Comparison of ENCODE assay signal across 21 cellular contexts in the genomic region with DNA sequence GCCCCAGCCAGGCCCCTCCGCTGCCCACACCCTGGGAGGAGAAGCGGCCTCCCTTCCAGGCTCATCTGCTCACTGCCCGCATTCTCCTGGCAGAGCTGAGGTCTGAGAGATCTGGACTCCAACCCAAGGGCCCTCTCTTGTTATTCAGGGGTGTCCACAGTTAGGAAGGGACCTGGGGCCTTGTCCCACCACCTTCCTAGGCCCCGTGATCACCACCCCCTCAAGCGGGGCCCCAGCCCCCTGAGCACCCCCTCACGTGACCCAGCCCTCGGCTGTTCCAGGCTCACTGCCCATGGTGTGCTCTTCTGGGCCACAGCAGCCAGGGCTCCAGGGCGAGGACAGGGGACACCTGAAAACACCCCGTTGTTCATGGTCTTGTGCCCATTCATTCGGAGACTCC. TPM values are rescaled to one million over a fixed set of nuclear protein-coding genes. Genes with fewer than 3 reads are reported as not detected.
DNase-seq lines count a peak whose midpoint lies in the region; ATAC-seq, FAIRE-seq and TF ChIP-seq lines count a peak whose summit lies in the region.
"Had no signal": no experiment of that assay in that cellular context is flagged by ENCODE, and none has a peak within 500 bp of the region (broad histone marks: within the 10 kb centered on the region; RNA-seq: fewer than 3 reads in every experiment).

No MANE protein-coding gene starts in this region.

- no peaks in the 10 kb centered on the region for H3K9me3 Mint-ChIP-seq in stimulated activated naive CD8-positive, alpha-beta T cell treated with anti-CD3 and anti-CD28 coated beads, Interleukin-15, amount 100 ng/mL, for 72 hours
- no peaks in the 10 kb centered on the region for H3K9me3 Mint-ChIP-seq in natural killer cell
- H3K9me3 Mint-ChIP-seq in naive thymus-derived CD4-positive, alpha-beta T cell, result no peaks in the 10 kb centered on the region
- H3K9me3 Mint-ChIP-seq: activated naive CD4-positive, alpha-beta T cell treated with anti-CD3 and anti-CD28 coated beads for 36 hours; GM23338; IgD-negative memory B cell; nephron progenitor cell; stimulated activated naive CD8-positive, alpha-beta T cell treated with anti-CD3 and anti-CD28 coated beads, Interleukin-15, Interleukin-2, amounts not matched to agents 100 ng/mL and 50 ng/mL, for 24 hours had no signal

- peak overlapping the region; percentile 55 to 87 for H3K27ac ChIP-seq in coronary artery
- no peak overlapping the region for H3K27ac ChIP-seq in naive thymus-derived CD4-positive, alpha-beta T cell (ENCODE audit: low read depth, low read length)
- H3K27ac ChIP-seq: psoas muscle had no signal

- no peaks in the 10 kb centered on the region for H3K36me3 ChIP-seq in naive thymus-derived CD4-positive, alpha-beta T cell (ENCODE audit: control insufficient read depth in 2 of 3, insufficient read depth in 3 of 3, low read length in 3 of 3)

- intact Hi-C loops in sciatic nerve (cut with DNase I) (no loop called here), natural killer cell (cut with micrococcal nuclease) (no loop called here)
- intact Hi-C loops in naive thymus-derived CD4-positive, alpha-beta T cell (cut with micrococcal nuclease), result loop anchor here (5.0 to 10.0 kb wide), 2 partner anchors 48 to 685 kb away; partner anchors contain the start of genes FBXW11 (in 1 of the 2) and NEURL1B (in 1 of the 2)

- no peaks in the 10 kb centered on the region for H3K9me3 ChIP-seq in naive thymus-derived CD4-positive, alpha-beta T cell (ENCODE audit: control insufficient read depth in 2 of 3, low read length in 3 of 3)
- H3K9me3 ChIP-seq: psoas muscle had no signal

- peaks cover 0 to 14% of the 10 kb centered on the region in 2 donors for H3K4me1 ChIP-seq in naive thymus-derived CD4-positive, alpha-beta T cell (ENCODE audit: control insufficient read depth in 2 of 2, insufficient read depth in 2 of 2, low read length in 2 of 2)

- no peak for DNase-seq in stimulated activated naive CD8-positive, alpha-beta T cell treated with anti-CD3 and anti-CD28 coated beads, Interleukin-15, amount 100 ng/mL, for 72 hours
- no peak for DNase-seq in stimulated activated naive CD8-positive, alpha-beta T cell treated with anti-CD3 and anti-CD28 coated beads, Interleukin-15, Interleukin-2, amounts not matched to agents 100 U/mL and 50 U/mL, for 24 hours
- DNase-seq in coronary artery (ENCODE audit: low spot score) (no peak), sciatic nerve (ENCODE audit: low spot score) (no peak), AG08395 (ENCODE audit: low spot score) (no peak), natural killer cell (no peak), RCC 7860 (ENCODE audit: low spot score) (no peak)
- no peak for DNase-seq in naive thymus-derived CD4-positive, alpha-beta T cell
- DNase-seq: activated CD4-positive, alpha-beta T cell treated with anti-CD3 and anti-CD28 coated beads for 4 hours; Calu3; NCI-H2107; NCI-H526; nephron progenitor cell; psoas muscle had no signal

- no peak overlapping the region for H3K4me3 Mint-ChIP-seq in stimulated activated naive CD8-positive, alpha-beta T cell treated with anti-CD3 and anti-CD28 coated beads, Interleukin-15, amount 100 ng/mL, for 72 hours
- no peak overlapping the region for H3K4me3 Mint-ChIP-seq in natural killer cell
- H3K4me3 Mint-ChIP-seq in naive thymus-derived CD4-positive, alpha-beta T cell, result no peak overlapping the region
- H3K4me3 Mint-ChIP-seq: activated naive CD4-positive, alpha-beta T cell treated with anti-CD3 and anti-CD28 coated beads for 36 hours; GM23338; IgD-negative memory B cell; nephron progenitor cell; stimulated activated naive CD8-positive, alpha-beta T cell treated with anti-CD3 and anti-CD28 coated beads, Interleukin-15, Interleukin-2, amounts not matched to agents 100 ng/mL and 50 ng/mL, for 24 hours had no signal

- POLR2A ChIA-PET in naive thymus-derived CD4-positive, alpha-beta T cell (lab: Charles Lee), result interaction anchor here (1.3 kb wide), 1 partner anchor 296 kb away, joined by 4 read pairs; no protein-coding TSS in a partner anchor

- peak; percentile 32 for ATAC-seq in stimulated activated naive CD8-positive, alpha-beta T cell treated with anti-CD3 and anti-CD28 coated beads, Interleukin-15, amount 100 ng/mL, for 72 hours
- ATAC-seq in stimulated activated naive CD8-positive, alpha-beta T cell treated with anti-CD3 and anti-CD28 coated beads, Interleukin-15, Interleukin-2, amounts not matched to agents 100 U/mL and 50 U/mL, for 24 hours, result no peak
- ATAC-seq in sciatic nerve (peak; percentile 8), natural killer cell (no peak)
- ATAC-seq in naive thymus-derived CD4-positive, alpha-beta T cell, result no peak
- ATAC-seq: GM23338, psoas muscle had no signal

- H3K27me3 ChIP-seq in naive thymus-derived CD4-positive, alpha-beta T cell (ENCODE audit: control insufficient read depth in 2 of 2, insufficient read depth in 2 of 2, low read length in 2 of 2), result no peaks in the 10 kb centered on the region

- CTCF ChIA-PET in naive thymus-derived CD4-positive, alpha-beta T cell (lab: Charles Lee), result interaction anchor here (0.6 kb wide), 1 partner anchor 21 kb away, joined by 3 read pairs; no protein-coding TSS in a partner anchor

- H3K4me1 Mint-ChIP-seq in stimulated activated naive CD8-positive, alpha-beta T cell treated with anti-CD3 and anti-CD28 coated beads, Interleukin-15, amount 100 ng/mL, for 72 hours, result peaks cover 25% of the 10 kb centered on the region
- peaks cover 0 to 5% of the 10 kb centered on the region in 2 donors for H3K4me1 Mint-ChIP-seq in natural killer cell
- H3K4me1 Mint-ChIP-seq in naive thymus-derived CD4-positive, alpha-beta T cell, result peaks cover 9 to 16% (median 15%) of the 10 kb centered on the region in 7 donors

- no peak overlapping the region for H3K27ac Mint-ChIP-seq in stimulated activated naive CD8-positive, alpha-beta T cell treated with anti-CD3 and anti-CD28 coated beads, Interleukin-15, amount 100 ng/mL, for 72 hours
- H3K27ac Mint-ChIP-seq in natural killer cell, result no peak overlapping the region
- H3K27ac Mint-ChIP-seq in naive thymus-derived CD4-positive, alpha-beta T cell, result peak overlapping the region in 1 of 9 donors; percentile 18
- H3K27ac Mint-ChIP-seq: activated naive CD4-positive, alpha-beta T cell treated with anti-CD3 and anti-CD28 coated beads for 36 hours; GM23338; nephron progenitor cell; stimulated activated naive CD8-positive, alpha-beta T cell treated with anti-CD3 and anti-CD28 coated beads, Interleukin-15, Interleukin-2, amounts not matched to agents 100 ng/mL and 50 ng/mL, for 24 hours had no signal

- no peaks in the 10 kb centered on the region for H3K27me3 Mint-ChIP-seq in stimulated activated naive CD8-positive, alpha-beta T cell treated with anti-CD3 and anti-CD28 coated beads, Interleukin-15, amount 100 ng/mL, for 72 hours
- no peaks in the 10 kb centered on the region for H3K27me3 Mint-ChIP-seq in natural killer cell (ENCODE audit: low read depth in 2 of 2)
- peaks cover 0 to 3% (median 0%) of the 10 kb centered on the region in 5 donors for H3K27me3 Mint-ChIP-seq in naive thymus-derived CD4-positive, alpha-beta T cell
- H3K27me3 Mint-ChIP-seq: stimulated activated naive CD8-positive, alpha-beta T cell treated with anti-CD3 and anti-CD28 coated beads, Interleukin-15, Interleukin-2, amounts not matched to agents 100 ng/mL and 50 ng/mL, for 24 hours had no signal

- H3K36me3 Mint-ChIP-seq in natural killer cell, result no peaks in the 10 kb centered on the region
- no peaks in the 10 kb centered on the region for H3K36me3 Mint-ChIP-seq in naive thymus-derived CD4-positive, alpha-beta T cell
- H3K36me3 Mint-ChIP-seq: IgD-negative memory B cell had no signal

- no peak for FAIRE-seq in RCC 7860 (lab: Jason Lieb, UNC)
- FAIRE-seq: astrocyte, colon, endothelial cell of umbilical vein had no signal

- no peak overlapping the region for H3K4me3 ChIP-seq in coronary artery
- H3K4me3 ChIP-seq in naive thymus-derived CD4-positive, alpha-beta T cell (ENCODE audit: low read length), result no peak overlapping the region
- H3K4me3 ChIP-seq: GM23338, psoas muscle had no signal

- TF ChIP-seq CTCF in coronary artery (IDR thresholded peaks at IDR 0.05) (no peak), natural killer cell (IDR thresholded peaks at IDR 0.05) (no peak)

RNA-seq across cellular contexts. Expression of gene NEURL1B, which starts 48.7 kb away (rescaled TPM):
- total RNA-seq in sciatic nerve (53.7 TPM), natural killer cell (under 1 TPM; 0.28 to 0.54 (median 0.45) TPM)
- total RNA-seq in naive thymus-derived CD4-positive, alpha-beta T cell, result 1 to 10 TPM in 1 of 5 experiments, under 1 TPM in 4; 0.05 to 3.4 (median 0.34) TPM
- polyA plus RNA-seq in naive thymus-derived CD4-positive, alpha-beta T cell, result under 1 TPM in 1 of 2 donors, not detected in 1; 0.11 TPM
- polyA plus RNA-seq: IgD-negative memory B cell had no signal

Comparison
In these comparisons a context has a peak if more than half of its experiments do, and no peak if none do; other contexts are left out.
1. ATAC-seq: peak in stimulated activated naive CD8-positive, alpha-beta T cell treated with anti-CD3 and anti-CD28 coated beads, Interleukin-15, amount 100 ng/mL, for 72 hours (single experiment) and sciatic nerve (single experiment); none in stimulated activated naive CD8-positive, alpha-beta T cell treated with anti-CD3 and anti-CD28 coated beads, Interleukin-15, Interleukin-2, amounts not matched to agents 100 U/mL and 50 U/mL, for 24 hours (single experiment), natural killer cell (0 of 3) and naive thymus-derived CD4-positive, alpha-beta T cell (single experiment).
2. RNA of gene NEURL1B, which starts 48.7 kb away (total RNA-seq): 53.7 TPM in sciatic nerve (single experiment); 0.28 to 0.54 TPM in natural killer cell and 0.05 to 3.4 TPM in naive thymus-derived CD4-positive, alpha-beta T cell; every median in the first group is over 10 times any median in the second.
3. intact Hi-C loops: an anchor here in naive thymus-derived CD4-positive, alpha-beta T cell (5.0 to 10.0 kb wide); none called in sciatic nerve and natural killer cell.